ENCODE assay signal across 18 cellular contexts in the genomic region with DNA sequence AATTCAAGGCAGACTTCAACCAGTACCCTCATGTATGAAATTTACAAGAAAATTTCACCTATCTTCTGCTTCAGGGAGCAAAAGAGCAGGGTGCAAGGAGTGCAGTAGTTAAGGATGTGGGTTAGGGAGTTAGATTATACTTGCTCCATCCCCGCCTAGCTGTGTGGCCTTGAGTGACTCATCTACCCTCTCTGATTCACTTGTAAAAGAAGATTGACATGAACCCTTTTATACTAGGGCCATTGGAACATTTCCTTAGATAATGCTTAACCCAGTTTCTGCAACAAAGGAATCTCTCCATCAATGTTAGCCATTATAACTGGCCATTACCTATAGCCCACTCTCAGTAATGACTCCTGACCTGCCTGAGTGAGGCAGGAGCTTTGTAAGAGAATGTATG. TPM values are rescaled to one million over a fixed set of nuclear protein-coding genes. Genes with fewer than 3 reads are reported as not detected.
DNase-seq lines count a peak whose midpoint lies in the region; ATAC-seq, FAIRE-seq and TF ChIP-seq lines count a peak whose summit lies in the region.
"Had no signal": no experiment of that assay in that cellular context is flagged by ENCODE, and none has a peak within 500 bp of the region (broad histone marks: within the 10 kb centered on the region; RNA-seq: fewer than 3 reads in every experiment).

No MANE protein-coding gene starts in this region.

- H3K79me2 ChIP-seq in mammary epithelial cell (ENCODE audit: insufficient read depth, low read length) (no peaks in the 10 kb centered on the region), HepG2 (ENCODE audit: insufficient read depth, low read length) (no peaks in the 10 kb centered on the region)

- dilution Hi-C loops in mammary epithelial cell (cut with HindIII; ENCODE audit: low sequenced_read_pairs) = no loop called here

- H3K9ac ChIP-seq in mammary epithelial cell (ENCODE audit: insufficient read depth, low read length) = no peak overlapping the region
- H3K9ac ChIP-seq in HepG2 (ENCODE audit: insufficient read depth, low read depth, low read length) = no peak overlapping the region

- ATAC-seq in left colon = peak; percentile 53
- no peak for ATAC-seq in HepG2
- ATAC-seq: Panc1, Right ventricle myocardium inferior had no signal

- no peak for TF ChIP-seq CTCF in mammary epithelial cell (conservative IDR thresholded peaks at IDR 0.05 in 1 of 2, IDR thresholded peaks at IDR 0.05 in 1 of 2; ENCODE audit: extremely low read depth in 1 of 2, insufficient read depth in 1 of 2, low read depth in 1 of 2, low read length in 2 of 2)
- TF ChIP-seq CTCF in breast epithelium (IDR thresholded peaks at IDR 0.05) = no peak
- TF ChIP-seq CTCF in epithelial cell of esophagus (IDR thresholded peaks at IDR 0.05; ENCODE audit: insufficient read depth, low read depth, low read length, missing control alignments) = no peak
- TF ChIP-seq CTCF in BE2C (IDR thresholded peaks at IDR 0.05; ENCODE audit: low read depth, low read length) = no peak
- no peak for TF ChIP-seq CTCF in HepG2 (CRISPR knock-in tag; IDR thresholded peaks at IDR 0.05)

- H2AFZ ChIP-seq in mammary epithelial cell (ENCODE audit: low read depth, low read length) (no peak overlapping the region), HepG2 (ENCODE audit: low read length) (no peak overlapping the region)

- in situ Hi-C loops in mammary epithelial cell (cut with MboI; ENCODE audit: low sequenced_read_pairs in 2 of 2) (no loop called here), KBM-7 (cut with MboI; ENCODE audit: low pct_unique_long_range_greater_than_20kb, low sequenced_read_pairs) (no loop called here), HepG2 (cut with HindIII; ENCODE audit: extremely low pct_ligation_motif_present, low pct_unique_long_range_greater_than_20kb) (no loop called here)

- POLR2A ChIA-PET in HepG2 (lab: Yijun Ruan, JAX) = no interaction called here

- H3K4me2 ChIP-seq in mammary epithelial cell (ENCODE audit: insufficient read depth, low read depth, low read length) (no peak overlapping the region), HepG2 (ENCODE audit: low read depth, low read length) (no peak overlapping the region)

- H3K4me1 ChIP-seq in mammary epithelial cell (ENCODE audit: insufficient read depth, low read length) (peaks cover 41% of the 10 kb centered on the region), breast epithelium (no peaks in the 10 kb centered on the region), BE2C (no peaks in the 10 kb centered on the region), HepG2 (ENCODE audit: insufficient read depth, low read length) (peaks cover 9% of the 10 kb centered on the region)

- CTCF ChIA-PET in mammary epithelial cell (lab: Charles Lee; ENCODE audit: low non-redundant PET) (no interaction called here), HepG2 (lab: Yijun Ruan, JAX; ENCODE audit: low intra/inter-chr PET ratio, low total read pairs) (no interaction called here)

- 5% methylated on average over 1 of the region's 1 CpG for WGBS in mammary epithelial cell (ENCODE audit: low coverage, missing lambda C conversion rate)
- 8% methylated on average over 1 of the region's 1 CpG for WGBS in HepG2 (ENCODE audit: low lambda C conversion rate)

- BruUV-seq in mammary epithelial cell (replicated peaks; lab: Mats Ljungman, UMichigan) (no TSS peak), HepG2 (replicated peaks; lab: Mats Ljungman, UMichigan) (no TSS peak)

- H4K20me1 ChIP-seq in mammary epithelial cell (ENCODE audit: insufficient read depth, low read length) (no peaks in the 10 kb centered on the region), HepG2 (ENCODE audit: insufficient read depth, low read length) (no peaks in the 10 kb centered on the region)

- TF ChIP-seq POLR2A in breast epithelium (IDR thresholded peaks at IDR 0.05) (no peak), HepG2 (IDR thresholded peaks at IDR 0.05; ENCODE audit: insufficient read depth in 1 of 2, low read depth in 2 of 2, low read length in 2 of 2) (no peak)

- H3K4me3 ChIP-seq in mammary epithelial cell (replicated peaks in 1 of 3; ENCODE audit: insufficient read depth in 1 of 3, low read depth in 2 of 3, low read length in 3 of 3) = no peak overlapping the region
- no peak overlapping the region for H3K4me3 ChIP-seq in breast epithelium
- H3K4me3 ChIP-seq in epithelial cell of esophagus (ENCODE audit: low read length) = no peak overlapping the region
- no peak overlapping the region for H3K4me3 ChIP-seq in BE2C (ENCODE audit: low read depth, low read length)
- no peak overlapping the region for H3K4me3 ChIP-seq in HepG2 (replicated peaks in 1 of 3; ENCODE audit: insufficient read depth in 1 of 3, low read depth in 2 of 3, low read length in 3 of 3)

- H3K27me3 ChIP-seq in mammary epithelial cell (ENCODE audit: insufficient read depth, low read length) (no peaks in the 10 kb centered on the region), breast epithelium (no peaks in the 10 kb centered on the region), BE2C (no peaks in the 10 kb centered on the region), HepG2 (ENCODE audit: control insufficient read depth in 1 of 2, insufficient read depth in 2 of 2, low read length in 2 of 2) (peaks cover 0 to 4% of the 10 kb centered on the region in 2 experiments; a peak in 1 of 5 replicates)

- no peak overlapping the region for H3K27ac ChIP-seq in mammary epithelial cell (ENCODE audit: insufficient read depth, low read depth, low read length)
- no peak overlapping the region for H3K27ac ChIP-seq in breast epithelium
- H3K27ac ChIP-seq in HepG2 (ENCODE audit: extremely low read length, insufficient read depth, low read length) = no peak overlapping the region
- H3K27ac ChIP-seq: 22Rv1 had no signal

- no peak for FAIRE-seq in HepG2 (lab: Jason Lieb, UNC)
- FAIRE-seq: H54 had no signal

- DNase-seq in mammary epithelial cell = peak; percentile 41
- no peak for DNase-seq in breast epithelium (ENCODE audit: low spot score in 2 of 2)
- DNase-seq in epithelial cell of esophagus (ENCODE audit: low read depth) = peak; percentile 57
- DNase-seq in left colon = no peak
- no peak for DNase-seq in KBM-7
- no peak for DNase-seq in iPS-NIHi11 (ENCODE audit: low spot score)
- DNase-seq in BE2C = no peak
- DNase-seq in HepG2 (ENCODE audit: low spot score) = no peak
- DNase-seq: DMS 273 treated with DMSO at 0.1 percent for 48 hours, DND-41, GDM1, NCI-H1436, NCI-H1930, NCI-H526 had no signal

- TF ChIP-seq EP300 in HepG2 (IDR thresholded peaks at IDR 0.05; ENCODE audit: low read depth in 2 of 2, low read length in 2 of 2) (no peak), HepG2 (CRISPR knock-in tag; IDR thresholded peaks at IDR 0.05; ENCODE audit: borderline replicate concordance) (no peak)

- intact Hi-C loops in mammary epithelial cell (cut with micrococcal nuclease) = no loop called here
- intact Hi-C loops in breast epithelium (cut with DNase I; ENCODE audit: low total_unique reads) = no loop called here
- intact Hi-C loops in left colon (cut with DNase I, micrococcal nuclease) = no loop called here
- intact Hi-C loops in HepG2 (cut with micrococcal nuclease; ENCODE audit: unreplicated experiment) = no loop called here

- H3K9me3 ChIP-seq in mammary epithelial cell (replicated peaks; ENCODE audit: insufficient read depth, low read length) (no peaks in the 10 kb centered on the region), breast epithelium (no peaks in the 10 kb centered on the region), BE2C (no peaks in the 10 kb centered on the region), HepG2 (ENCODE audit: low read length) (no peaks in the 10 kb centered on the region)

- no peaks in the 10 kb centered on the region for H3K36me3 ChIP-seq in mammary epithelial cell (ENCODE audit: insufficient read depth, low read length)
- H3K36me3 ChIP-seq in breast epithelium = no peaks in the 10 kb centered on the region
- no peaks in the 10 kb centered on the region for H3K36me3 ChIP-seq in BE2C
- H3K36me3 ChIP-seq in HepG2 (replicated peaks in 1 of 2; ENCODE audit: control insufficient read depth in 1 of 2, insufficient read depth in 2 of 2, low read length in 2 of 2) = no peaks in the 10 kb centered on the region

- no peak for TF ChIP-seq RAD21 in HepG2 (CRISPR knock-in tag; IDR thresholded peaks at IDR 0.05)

TF ChIP-seq in HepG2, 621 proteins besides CTCF, POLR2A, EP300 and RAD21 (continues in another document):
- TF ChIP-seq ZNF296 (CRISPR knock-in tag; conservative IDR thresholded peaks at IDR 0.05) = no peak
- TF ChIP-seq HOXA5 (CRISPR knock-in tag; IDR thresholded peaks at IDR 0.05) = no peak
- TF ChIP-seq ZNF430 (CRISPR knock-in tag; IDR thresholded peaks at IDR 0.05) = no peak
- TF ChIP-seq ZBTB8A (CRISPR knock-in tag; IDR thresholded peaks at IDR 0.05; ENCODE audit: borderline replicate concordance, low read depth) = no peak
- no peak for TF ChIP-seq MLLT10 (CRISPR knock-in tag; IDR thresholded peaks at IDR 0.05)
- no peak for TF ChIP-seq ZNF354B (CRISPR knock-in tag; IDR thresholded peaks at IDR 0.05)

RNA-seq across cellular contexts. Expression of gene HSPA12A, which starts 10.2 kb away (rescaled TPM):
- total RNA-seq in mammary epithelial cell = 10 to 100 TPM; 10.8 to 10.9 TPM
- 5.9 TPM for polyA plus RNA-seq in mammary epithelial cell
- polyA minus RNA-seq in mammary epithelial cell = 29.3 TPM
- 10 to 100 TPM; 13.2 to 23.6 (median 14.2) TPM for total RNA-seq in breast epithelium
- total RNA-seq in left colon = 1 to 10 TPM; 6.6 to 7.2 TPM
- 0.77 TPM for polyA plus RNA-seq in BE2C (2012; ENCODE audit: insufficient read depth, insufficient read length, low read depth)
- 12.9 and 13.6 TPM in 2 replicates for total RNA-seq in HepG2 (2016; rRNA removed; fragmentation: Illumina TruSeq; extraction: Trizol)
- 1.2 and 1.6 TPM in 2 replicates for total RNA-seq in HepG2 (2016; cell fraction: cytosol; rRNA removed; fragmentation: Illumina TruSeq; extraction: Trizol; ENCODE audit: low read depth)
- total RNA-seq in HepG2 (2016; cell fraction: insoluble cytoplasmic fraction; rRNA removed; fragmentation: Illumina TruSeq; extraction: Trizol) = 11.4 and 13.0 TPM in 2 replicates
- total RNA-seq in HepG2 (2016; cell fraction: membrane; rRNA removed; fragmentation: Illumina TruSeq; extraction: Trizol) = 6.0 and 6.8 TPM in 2 replicates
- total RNA-seq in HepG2 (2016; cell fraction: nucleus; rRNA removed; fragmentation: Illumina TruSeq; extraction: Trizol) = 20.1 and 20.8 TPM in 2 replicates
- polyA plus RNA-seq in HepG2 (2011; rRNA removed) = 6.2 and 6.4 TPM in 2 replicates
- 3.1 and 3.5 TPM in 2 replicates for polyA plus RNA-seq in HepG2 (2011; cell fraction: cytosol; rRNA removed)
- 17.5 and 19.4 TPM in 2 replicates for polyA plus RNA-seq in HepG2 (2011; cell fraction: nucleus; rRNA removed)
- 4.4 and 5.0 TPM in 2 replicates for polyA plus RNA-seq in HepG2 (2012)
- polyA plus RNA-seq in HepG2 (2016; cell fraction: cytosol; fragmentation: Illumina TruSeq; extraction: Trizol; ENCODE audit: low read depth) = 0.99 and 1.1 TPM in 2 replicates
- polyA plus RNA-seq in HepG2 (2016; cell fraction: insoluble cytoplasmic fraction; fragmentation: Illumina TruSeq; extraction: Trizol; ENCODE audit: low read depth) = 9.9 and 11.3 TPM in 2 replicates
- 2.7 and 2.9 TPM in 2 replicates for polyA plus RNA-seq in HepG2 (2016; cell fraction: membrane; fragmentation: Illumina TruSeq; extraction: Trizol; ENCODE audit: low read depth)
- 37.7 and 40.5 TPM in 2 replicates for polyA plus RNA-seq in HepG2 (2016; cell fraction: nucleus; fragmentation: Illumina TruSeq; extraction: Trizol; ENCODE audit: insufficient read depth, low read depth)
- 0.91 and 21.7 TPM in 2 replicates for polyA minus RNA-seq in HepG2 (2011; rRNA and poly(A)+ RNA removed; ENCODE audit: low replicate concordance)
- 4.5 and 5.4 TPM in 2 replicates for polyA minus RNA-seq in HepG2 (2011; cell fraction: cytosol; rRNA and poly(A)+ RNA removed)
- 15.3 and 19.7 TPM in 2 replicates for polyA minus RNA-seq in HepG2 (2011; cell fraction: nucleus; rRNA and poly(A)+ RNA removed)

Comparison
In these comparisons a context has a peak if more than half of its experiments do, and no peak if none do; other contexts are left out.
1. DNase-seq: peak in mammary epithelial cell (single experiment) and epithelial cell of esophagus (single experiment); none in breast epithelium (0 of 2), left colon (0 of 2), KBM-7 (single experiment), iPS-NIHi11 (single experiment), BE2C (single experiment) and HepG2 (single experiment).